2 cellular contexts compared by ENCODE assay signal in genomic region chr14:55188686-55189295, GRCh38.
TF ChIP-seq lines count a peak whose summit lies in the region.

No MANE protein-coding gene starts in this region.

TF ChIP-seq in IMR-90, 13 proteins besides CTCF, POLR2A, EP300 and RAD21:
- TF ChIP-seq RFX5 (IDR thresholded peaks at IDR 0.05; ENCODE audit: low read depth, low read length) (no peak), CHD1 (IDR thresholded peaks at IDR 0.05; ENCODE audit: low read depth, low read length) (no peak), ELK1 (IDR thresholded peaks at IDR 0.05; ENCODE audit: borderline replicate concordance, low read depth, low read length) (no peak), MXI1 (IDR thresholded peaks at IDR 0.05; ENCODE audit: borderline replicate concordance, low read depth, low read length) (no peak), SMC3 (IDR thresholded peaks at IDR 0.05; ENCODE audit: low read depth, low read length) (no peak), CEBPB (IDR thresholded peaks at IDR 0.05; ENCODE audit: low read depth, low read length) (no peak), USF2 (IDR thresholded peaks at IDR 0.05; ENCODE audit: low read depth, low read length) (no peak), BHLHE40 (IDR thresholded peaks at IDR 0.05; ENCODE audit: low read depth, low read length) (no peak), MAFK (IDR thresholded peaks at IDR 0.05; ENCODE audit: low read depth, low read length) (no peak), RCOR1 (IDR thresholded peaks at IDR 0.05; ENCODE audit: insufficient replicate concordance, low read length) (no peak), FOS (IDR thresholded peaks at IDR 0.05; ENCODE audit: low read depth, low read length) (no peak), NFE2L2 (IDR thresholded peaks at IDR 0.05; ENCODE audit: low read depth, low read length) (no peak), MAZ (IDR thresholded peaks at IDR 0.05; ENCODE audit: borderline replicate concordance, low read depth, low read length) (no peak)

TF ChIP-seq in GM12891, 5 proteins besides CTCF, POLR2A, EP300 and RAD21:
- TF ChIP-seq POLR2AphosphoS5 (IDR thresholded peaks at IDR 0.05; ENCODE audit: low read depth, low read length): no peak
- no peak for TF ChIP-seq POU2F2 (IDR thresholded peaks at IDR 0.05; ENCODE audit: low read depth, low read length)
- TF ChIP-seq TAF1 (IDR thresholded peaks at IDR 0.05; ENCODE audit: low read depth, low read length): no peak
- TF ChIP-seq SPI1 (IDR thresholded peaks at IDR 0.05; ENCODE audit: low read depth, low read length): no peak
- no peak for TF ChIP-seq PAX5 (IDR thresholded peaks at IDR 0.05; ENCODE audit: insufficient read depth, low read length, severe bottlenecking)
TF ChIP-seq in GM12891: peak in this region for 0.
